Comparison of ENCODE assay signal across 18 cellular contexts in genomic region chr16:6157806-6158205, GRCh38.
DNase-seq lines count a peak whose midpoint lies in the region; ATAC-seq, FAIRE-seq and TF ChIP-seq lines count a peak whose summit lies in the region.
"Had no signal": no experiment of that assay in that cellular context is flagged by ENCODE, and none has a peak within 500 bp of the region (broad histone marks: within the 10 kb centered on the region; RNA-seq: fewer than 3 reads in every experiment).

No MANE protein-coding gene starts in this region.

- no peaks in the 10 kb centered on the region for H3K27me3 Mint-ChIP-seq in activated T-helper 17 cell treated with anti-CD3 and anti-CD28 coated beads, Interleukin-2, amount 50 U/mL, for 72 hours

- H4K20me1 ChIP-seq in K562 (replicated peaks; ENCODE audit: control insufficient read depth, insufficient read depth, low read length) = no peaks in the 10 kb centered on the region

- no peaks in the 10 kb centered on the region for H3K36me3 ChIP-seq in K562 (ENCODE audit: control insufficient read depth, insufficient read depth, low read length)

- DNase-seq in Daoy (ENCODE audit: low read depth) (peak; percentile 57), LNCaP clone FGC (ENCODE audit: low read depth) (no peak), RPMI7951 (ENCODE audit: low read depth) (peak; percentile 82), K562 (ENCODE audit: extremely low read depth in 1 of 4, low spot score in 3 of 4) (no peak), NCI-H774 (lab: John Stamatoyannopoulos, UW) (no peak)
- DNase-seq: CD8-positive, alpha-beta T cell; COR-L47; DMS153; DMS79 treated with DMSO at 0.1 percent for 48 hours; GDM1 had no signal

- ATAC-seq in K562 = no peak
- ATAC-seq in HG03432 (IDR thresholded peaks at IDR 0.05; ENCODE audit: unreplicated experiment) = no peak
- ATAC-seq in HG03175 (IDR thresholded peaks at IDR 0.05; ENCODE audit: unreplicated experiment) = no peak
- ATAC-seq in activated T-helper 17 cell treated with anti-CD3 and anti-CD28 coated beads, Interleukin-2, amount 50 U/mL, for 72 hours (replicated peaks) = no peak
- ATAC-seq: CD8-positive, alpha-beta T cell; HCT116 had no signal

- no peaks in the 10 kb centered on the region for H3K9me1 ChIP-seq in K562 (ENCODE audit: control insufficient read depth, insufficient read depth, low read length)

- H3K79me2 ChIP-seq in K562 (ENCODE audit: control insufficient read depth, insufficient read depth, low read length) = no peaks in the 10 kb centered on the region

- no peak for TF ChIP-seq RAD21 in K562 (CRISPR knock-in tag; conservative IDR thresholded peaks at IDR 0.05 in 1 of 2, IDR thresholded peaks at IDR 0.05 in 1 of 2)

- POLR2A ChIA-PET in K562 (lab: Yijun Ruan, JAX) = no interaction called here

- H3K27ac ChIP-seq in K562 (ENCODE audit: extremely low read depth, low read depth, low read length) = no peak overlapping the region

- BruUV-seq in K562 (replicated peaks; lab: Mats Ljungman, UMichigan) = no TSS peak

- FAIRE-seq in K562 (lab: Jason Lieb, UNC) = no peak
- FAIRE-seq: D721Med, GM12892, H54 had no signal

- 0 out of 2 replicates have a peak overlapping the region, but pooled peaks have one; percentile 37 for H3K4me2 ChIP-seq in K562 (ENCODE audit: insufficient read depth, low read length)

- TF ChIP-seq POLR2A in K562 (conservative IDR thresholded peaks at IDR 0.05) = no peak

- peaks cover 0 to 6% of the 10 kb centered on the region in 2 experiments; a peak in 1 of 5 replicates for H3K27me3 ChIP-seq in K562 (ENCODE audit: control insufficient read depth in 2 of 2, insufficient read depth in 2 of 2, low read length in 2 of 2)

- TF ChIP-seq EP300 in K562 (IDR thresholded peaks at IDR 0.05; ENCODE audit: low read length) = no peak

- H3K9me3 Mint-ChIP-seq in activated T-helper 17 cell treated with anti-CD3 and anti-CD28 coated beads, Interleukin-2, amount 50 U/mL, for 72 hours = peaks cover 8% of the 10 kb centered on the region

- TF ChIP-seq CTCF in LNCaP clone FGC (IDR thresholded peaks at IDR 0.05; ENCODE audit: control insufficient read depth, extremely low read depth, insufficient read depth) (no peak), K562 (IDR thresholded peaks at IDR 0.05 in 2 of 3, conservative IDR thresholded peaks at IDR 0.05 in 1 of 3; ENCODE audit: insufficient read depth in 2 of 3, low read depth in 1 of 3, low read length in 3 of 3) (no peak)

- CTCF ChIA-PET in K562 (lab: Yijun Ruan, JAX; ENCODE audit: low intra/inter-chr PET ratio) = no interaction called here

- 1% methylated on average over 4 of the region's 4 CpGs for WGBS in K562 (ENCODE audit: insufficient coverage, low coverage, missing lambda C conversion rate)

- intact Hi-C loops in K562 (cut with micrococcal nuclease) = no loop called here

- H3K9me3 ChIP-seq in K562 (replicated peaks; ENCODE audit: control insufficient read depth, insufficient read depth, low read depth, low read length) = no peaks in the 10 kb centered on the region

- no peaks in the 10 kb centered on the region for H3K4me1 ChIP-seq in K562 (replicated peaks in 1 of 2; ENCODE audit: control insufficient read depth in 2 of 2, insufficient read depth in 2 of 2, low read length in 2 of 2)

- no peak overlapping the region for H3K27ac Mint-ChIP-seq in activated T-helper 17 cell treated with anti-CD3 and anti-CD28 coated beads, Interleukin-2, amount 50 U/mL, for 72 hours
- H3K27ac Mint-ChIP-seq: CD14-positive monocyte; CD8-positive, alpha-beta T cell had no signal

- in situ Hi-C loops in K562 (cut with MboI) = no loop called here

- H3K4me3 ChIP-seq in LNCaP clone FGC (ENCODE audit: low read depth, low read length) (0 out of 2 replicates have a peak overlapping the region, but pooled peaks have one; percentile 18), K562 (no peak overlapping the region; the same call in 1 of the 2 replicates)

- H3K4me1 Mint-ChIP-seq in activated T-helper 17 cell treated with anti-CD3 and anti-CD28 coated beads, Interleukin-2, amount 50 U/mL, for 72 hours = no peaks in the 10 kb centered on the region
- H3K4me1 Mint-ChIP-seq: CD14-positive monocyte had no signal

- H3K9ac ChIP-seq in K562 (ENCODE audit: insufficient read depth in 1 of 2, low read depth in 2 of 2, low read length in 2 of 2) = no peak overlapping the region

- H3K4me3 Mint-ChIP-seq in activated T-helper 17 cell treated with anti-CD3 and anti-CD28 coated beads, Interleukin-2, amount 50 U/mL, for 72 hours = no peak overlapping the region
- H3K4me3 Mint-ChIP-seq: CD14-positive monocyte; CD8-positive, alpha-beta T cell had no signal

- no peaks in the 10 kb centered on the region for H3K36me3 Mint-ChIP-seq in activated T-helper 17 cell treated with anti-CD3 and anti-CD28 coated beads, Interleukin-2, amount 50 U/mL, for 72 hours (ENCODE audit: low read depth)
- H3K36me3 Mint-ChIP-seq: CD14-positive monocyte; CD8-positive, alpha-beta T cell had no signal

- peak overlapping the region; percentile 40; the same call in 1 of the 2 replicates for H2AFZ ChIP-seq in K562 (ENCODE audit: low read depth, low read length)

TF ChIP-seq in K562, 482 proteins besides CTCF, POLR2A, EP300 and RAD21:
- no peak for TF ChIP-seq GTF3C2 (IDR thresholded peaks at IDR 0.05; ENCODE audit: borderline replicate concordance, extremely low read depth, insufficient read length)
- peak; percentile 80 for TF ChIP-seq TFE3 (CRISPR knock-in tag; IDR thresholded peaks at IDR 0.05)
- peak; percentile 74 for TF ChIP-seq RAD51 (IDR thresholded peaks at IDR 0.05; ENCODE audit: borderline replicate concordance, low read depth)
- no peak for TF ChIP-seq NUFIP1 (IDR thresholded peaks at IDR 0.05; ENCODE audit: partially characterized antibody)
- TF ChIP-seq NFE2 (IDR thresholded peaks at IDR 0.05; ENCODE audit: low read depth) = 0 out of 2 replicates have a peak, but pooled peaks have one; percentile 48
- TF ChIP-seq C11orf30 (IDR thresholded peaks at IDR 0.05; ENCODE audit: low read depth) = no peak
- TF ChIP-seq CBFA2T2 (conservative IDR thresholded peaks at IDR 0.05) = 0 out of 2 replicates have a peak, but pooled peaks have one; percentile 17
- TF ChIP-seq TOE1 (IDR thresholded peaks at IDR 0.05; ENCODE audit: borderline replicate concordance) = peak; percentile 75; the same call in 1 of the 2 replicates
- TF ChIP-seq TOE1 (CRISPR knock-in tag; IDR thresholded peaks at IDR 0.05; ENCODE audit: borderline replicate concordance, low read depth) = no peak
- TF ChIP-seq USF2 (CRISPR knock-in tag; IDR thresholded peaks at IDR 0.05) = 0 out of 2 replicates have a peak, but pooled peaks have one; percentile 14

Comparison
In these comparisons a context has a peak if more than half of its experiments do, and no peak if none do; other contexts are left out.
1. DNase-seq: peak in Daoy (single experiment) and RPMI7951 (single experiment); none in LNCaP clone FGC (single experiment), K562 (0 of 4) and NCI-H774 (single experiment).